10 cellular contexts compared by ENCODE assay signal in genomic region chr6:14784596-14785360, GRCh38.
DNase-seq lines count a peak whose midpoint lies in the region; ATAC-seq and TF ChIP-seq lines count a peak whose summit lies in the region.
"Had no signal": no experiment of that assay in that cellular context is flagged by ENCODE, and none has a peak within 500 bp of the region (broad histone marks: within the 10 kb centered on the region; RNA-seq: fewer than 3 reads in every experiment).

No MANE protein-coding gene starts in this region.

- H3K9me3 Mint-ChIP-seq in CD4-positive, alpha-beta memory T cell, result peaks cover 0 to 1% (median 0%) of the 10 kb centered on the region in 8 donors
- peaks cover 10% of the 10 kb centered on the region for H3K9me3 Mint-ChIP-seq in activated CD4-positive, alpha-beta T cell treated with anti-CD3 and anti-CD28 coated beads, Interleukin-2, amount 10 ng/mL, durations not matched to agents 7 days and 5 days

- H3K79me2 ChIP-seq in KMS-11 (ENCODE audit: insufficient read depth, low read depth), result no peaks in the 10 kb centered on the region

- intact Hi-C loops in CD4-positive, alpha-beta memory T cell (cut with micrococcal nuclease), result no loop called here

- peak in 4 of 5 donors; percentile 24 to 45 (median 43) for DNase-seq in CD4-positive, alpha-beta memory T cell
- DNase-seq in activated CD4-positive, alpha-beta T cell treated with anti-CD3 and anti-CD28 coated beads, Interleukin-2, amount 10 ng/mL, durations not matched to agents 7 days and 5 days, result peak; percentile 40
- peak; percentile 83 for DNase-seq in fibroblast of villous mesenchyme (ENCODE audit: low read depth)
- no peak for DNase-seq in inferior parietal cortex (ENCODE audit: extremely low spot score)
- DNase-seq in globus pallidus (ENCODE audit: low spot score), result no peak
- no peak for DNase-seq in NCI-H82 treated with DMSO at 0.1 percent for 48 hours (lab: John Stamatoyannopoulos, UW; ENCODE audit: unreplicated experiment)
- DNase-seq: SJCRH30 had no signal

- H3K27ac ChIP-seq in CD4-positive, alpha-beta memory T cell (ENCODE audit: low read depth, low read length), result peak overlapping the region; percentile 17
- no peak overlapping the region for H3K27ac ChIP-seq in KMS-11
- H3K27ac ChIP-seq: SJCRH30 had no signal

- H4K20me1 ChIP-seq in KMS-11 (ENCODE audit: insufficient read depth), result no peaks in the 10 kb centered on the region

- H3K4me1 ChIP-seq in CD4-positive, alpha-beta memory T cell (ENCODE audit: insufficient read depth, low read length), result peaks cover 13% of the 10 kb centered on the region
- H3K4me1 ChIP-seq in KMS-11 (ENCODE audit: low read depth, poor library complexity, severe bottlenecking), result peaks cover 57% of the 10 kb centered on the region
- H3K4me1 ChIP-seq: SJCRH30 had no signal

- H3K27me3 Mint-ChIP-seq in CD4-positive, alpha-beta memory T cell, result peaks cover 0 to under 1% of the 10 kb centered on the region in 2 donors
- H3K27me3 Mint-ChIP-seq in activated CD4-positive, alpha-beta T cell treated with anti-CD3 and anti-CD28 coated beads, Interleukin-2, amount 10 ng/mL, durations not matched to agents 7 days and 5 days, result no peaks in the 10 kb centered on the region

- no peaks in the 10 kb centered on the region for H3K27me3 ChIP-seq in CD4-positive, alpha-beta memory T cell (ENCODE audit: insufficient read depth, low read length)
- H3K27me3 ChIP-seq in KMS-11 (ENCODE audit: insufficient read depth, low read depth), result no peaks in the 10 kb centered on the region
- H3K27me3 ChIP-seq: SJCRH30 had no signal

- CTCF ChIA-PET in CD4-positive, alpha-beta memory T cell (lab: Charles Lee; ENCODE audit: partially characterized antibody), result interaction anchor here (0.7 to 1.5 kb wide), 3 partner anchors 67 to 645 kb away, joined by 3 read pairs; no protein-coding TSS in a partner anchor
- CTCF ChIA-PET in activated CD4-positive, alpha-beta T cell treated with anti-CD3 and anti-CD28 coated beads, Interleukin-2, amount 10 ng/mL, durations not matched to agents 7 days and 5 days (lab: Charles Lee), result interaction anchor here (0.9 to 1.4 kb wide), 4 partner anchors 38 to 120 kb away, joined by 3 to 4 read pairs (median 3); no protein-coding TSS in a partner anchor

- no peaks in the 10 kb centered on the region for H3K9me3 ChIP-seq in CD4-positive, alpha-beta memory T cell (ENCODE audit: control insufficient read depth in 1 of 2, low read length in 2 of 2)
- H3K9me3 ChIP-seq: SJCRH30 had no signal

- H3K4me2 ChIP-seq in KMS-11, result peak overlapping the region; percentile 91

- H2AFZ ChIP-seq in KMS-11 (ENCODE audit: low read depth), result no peak overlapping the region

- no peak overlapping the region for H3K9ac ChIP-seq in KMS-11

- H3K4me3 ChIP-seq in CD4-positive, alpha-beta memory T cell (ENCODE audit: low read length in 2 of 2), result peak overlapping the region in 1 of 2 donors; percentile 9
- H3K4me3 ChIP-seq in KMS-11 (IDR thresholded peaks at IDR 0.05; ENCODE audit: insufficient read depth, low read depth, low read length) (no peak overlapping the region), fibroblast of villous mesenchyme (ENCODE audit: low read depth, low read length) (no peak overlapping the region)
- H3K4me3 ChIP-seq: SJCRH30 had no signal

- H3K36me3 Mint-ChIP-seq in CD4-positive, alpha-beta memory T cell, result no peaks in the 10 kb centered on the region
- H3K36me3 Mint-ChIP-seq in activated CD4-positive, alpha-beta T cell treated with anti-CD3 and anti-CD28 coated beads, Interleukin-2, amount 10 ng/mL, durations not matched to agents 7 days and 5 days (ENCODE audit: low read depth), result peaks cover 10% of the 10 kb centered on the region
- H3K36me3 Mint-ChIP-seq: mesothelial cell of epicardium had no signal

- peak overlapping the region; percentile 67 to 93 (median 91) for H3K27ac Mint-ChIP-seq in CD4-positive, alpha-beta memory T cell
- H3K27ac Mint-ChIP-seq in activated CD4-positive, alpha-beta T cell treated with anti-CD3 and anti-CD28 coated beads, Interleukin-2, amount 10 ng/mL, durations not matched to agents 7 days and 5 days, result peak overlapping the region; percentile 93
- H3K27ac Mint-ChIP-seq: mesothelial cell of epicardium had no signal

- H3K4me3 Mint-ChIP-seq in CD4-positive, alpha-beta memory T cell, result peak overlapping the region; percentile 67 to 85 (median 80)
- peak overlapping the region; percentile 48 for H3K4me3 Mint-ChIP-seq in activated CD4-positive, alpha-beta T cell treated with anti-CD3 and anti-CD28 coated beads, Interleukin-2, amount 10 ng/mL, durations not matched to agents 7 days and 5 days
- H3K4me3 Mint-ChIP-seq: mesothelial cell of epicardium had no signal

- H3K4me1 Mint-ChIP-seq in CD4-positive, alpha-beta memory T cell, result peaks cover 11 to 16% (median 14%) of the 10 kb centered on the region in 4 donors
- peaks cover 43% of the 10 kb centered on the region for H3K4me1 Mint-ChIP-seq in activated CD4-positive, alpha-beta T cell treated with anti-CD3 and anti-CD28 coated beads, Interleukin-2, amount 10 ng/mL, durations not matched to agents 7 days and 5 days

- POLR2A ChIA-PET in CD4-positive, alpha-beta memory T cell (lab: Charles Lee; ENCODE audit: partially characterized antibody), result interaction anchor here (0.7 to 1.4 kb wide), 3 partner anchors 11 to 113 kb away, joined by 3 to 4 read pairs (median 3); no protein-coding TSS in a partner anchor
- POLR2A ChIA-PET in activated CD4-positive, alpha-beta T cell treated with anti-CD3 and anti-CD28 coated beads, Interleukin-2, amount 10 ng/mL, durations not matched to agents 7 days and 5 days (lab: Charles Lee), result interaction anchor here (0.7 kb wide), 1 partner anchor 1169 kb away, joined by 3 read pairs; no protein-coding TSS in a partner anchor

- ATAC-seq in GM21723 (IDR thresholded peaks at IDR 0.05; ENCODE audit: unreplicated experiment), result no peak

- no peak for TF ChIP-seq CTCF in KMS-11 (conservative IDR thresholded peaks at IDR 0.05; ENCODE audit: low read depth, low read length)
- TF ChIP-seq CTCF in fibroblast of villous mesenchyme (IDR thresholded peaks at IDR 0.05; ENCODE audit: insufficient read depth, low read depth, low read length), result no peak

- H3K36me3 ChIP-seq in CD4-positive, alpha-beta memory T cell (ENCODE audit: insufficient read depth, low read length), result no peaks in the 10 kb centered on the region
- H3K36me3 ChIP-seq in KMS-11 (ENCODE audit: insufficient read depth), result no peaks in the 10 kb centered on the region
- H3K36me3 ChIP-seq: SJCRH30 had no signal

Comparison
In these comparisons a context has a peak if more than half of its experiments do, and no peak if none do; other contexts are left out.
1. DNase-seq: peak in CD4-positive, alpha-beta memory T cell (4 of 5), activated CD4-positive, alpha-beta T cell treated with anti-CD3 and anti-CD28 coated beads, Interleukin-2, amount 10 ng/mL, durations not matched to agents 7 days and 5 days (single experiment) and fibroblast of villous mesenchyme (single experiment); none in inferior parietal cortex (single experiment), globus pallidus (single experiment) and NCI-H82 treated with DMSO at 0.1 percent for 48 hours (single experiment).